Comparison of ENCODE assay signal across 24 cellular contexts in the genomic region with DNA sequence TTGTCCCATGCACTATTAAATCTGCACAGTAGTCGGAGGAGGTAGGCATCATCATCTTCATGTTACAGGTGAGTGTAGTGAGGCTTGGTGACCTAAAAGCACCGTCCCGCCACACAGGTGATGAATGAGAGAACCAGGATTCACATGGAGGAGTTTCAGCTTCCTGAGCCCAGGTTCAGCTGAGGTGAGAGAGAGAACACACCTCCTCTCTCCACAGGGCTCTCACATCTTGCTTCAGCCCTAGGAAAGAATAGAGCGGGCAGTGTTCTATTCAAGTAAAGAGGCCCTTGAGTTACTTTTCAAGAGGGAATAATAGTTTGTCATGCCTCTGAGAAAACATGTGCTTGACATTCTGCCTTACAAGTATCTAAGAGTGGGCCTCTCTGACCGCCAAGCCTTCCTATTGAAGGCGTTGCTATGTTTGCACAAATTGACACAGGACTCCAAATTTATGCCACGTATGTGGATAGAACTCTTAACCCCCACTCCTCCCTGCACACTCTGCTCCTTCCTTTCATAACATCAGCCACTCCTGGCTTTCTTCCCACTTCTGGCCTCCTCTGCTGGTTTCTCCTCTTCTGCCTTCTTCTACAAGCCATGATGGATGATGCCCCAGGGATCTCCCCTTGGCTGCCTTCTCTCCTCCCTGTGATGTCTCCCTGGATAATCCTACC.
DNase-seq lines count a peak whose midpoint lies in the region; ATAC-seq, FAIRE-seq and TF ChIP-seq lines count a peak whose summit lies in the region.
"Had no signal": no experiment of that assay in that cellular context is flagged by ENCODE, and none has a peak within 500 bp of the region (broad histone marks: within the 10 kb centered on the region; RNA-seq: fewer than 3 reads in every experiment).

No MANE protein-coding gene starts in this region.

- DNase-seq in NCI-H345 (lab: John Stamatoyannopoulos, UW) (peak; percentile 1), NCI-H345 treated with DMSO at 0.1 percent for 48 hours (lab: John Stamatoyannopoulos, UW; ENCODE audit: unreplicated experiment) (no peak), astrocyte (ENCODE audit: low read depth) (peak; percentile 45), lung (ENCODE audit: low spot score) (peak; percentile 85), NCI-H146 (lab: John Stamatoyannopoulos, UW) (no peak)
- no peak for DNase-seq in activated naive CD4-positive, alpha-beta T cell treated with anti-CD3 and anti-CD28 coated beads, Interleukin-2, amount 50 U/mL, for 16 hours
- DNase-seq: activated CD4-positive, alpha-beta memory T cell treated with anti-CD3 and anti-CD28 coated beads, Interleukin-2, amount 10 ng/mL, durations not matched to agents 7 days and 5 days; activated gamma-delta T cell; esophagus squamous epithelium; H7; kidney; NCI-H526; T-cell had no signal

- ATAC-seq in lung (ENCODE audit: insufficient read depth, low FRiP score) (peak; percentile 72), HG02759 (IDR thresholded peaks at IDR 0.05; ENCODE audit: unreplicated experiment) (no peak), GM21825 (IDR thresholded peaks at IDR 0.05; ENCODE audit: unreplicated experiment) (no peak)
- ATAC-seq: A549; activated CD4-positive, CD25-positive, alpha-beta regulatory T cell treated with anti-CD3 and anti-CD28 coated beads, Interleukin-2, amount 50 U/mL, for 24 hours; T-cell had no signal

- H3K27me3 Mint-ChIP-seq in astrocyte (ENCODE audit: low read depth, unreplicated experiment) = peaks cover 2% of the 10 kb centered on the region

- H3K4me1 Mint-ChIP-seq in astrocyte (ENCODE audit: low read depth, unreplicated experiment) = peaks cover 8% of the 10 kb centered on the region
- H3K4me1 Mint-ChIP-seq: activated CD4-positive, alpha-beta memory T cell treated with anti-CD3 and anti-CD28 coated beads, Interleukin-2, amount 10 ng/mL, durations not matched to agents 7 days and 5 days; T-cell had no signal

- no peak overlapping the region for H3K4me2 ChIP-seq in astrocyte (ENCODE audit: low read length)
- H3K4me2 ChIP-seq: A549, KMS-11 had no signal

- H3K4me1 ChIP-seq in astrocyte (ENCODE audit: insufficient read depth, low read length) (peaks cover 8% of the 10 kb centered on the region), lung (ENCODE audit: control insufficient read depth in 2 of 2, insufficient read depth in 2 of 2, low read length in 2 of 2) (peaks cover 0 to 23% of the 10 kb centered on the region in 2 donors)
- H3K4me1 ChIP-seq: A549, esophagus squamous epithelium had no signal

- no peaks in the 10 kb centered on the region for H3K9me3 ChIP-seq in astrocyte (ENCODE audit: insufficient read depth, low read depth, low read length)
- no peaks in the 10 kb centered on the region for H3K9me3 ChIP-seq in lung (ENCODE audit: control insufficient read depth in 2 of 2, insufficient read depth in 1 of 2, low read length in 1 of 2)
- H3K9me3 ChIP-seq: A549, esophagus squamous epithelium, neutrophil had no signal

- H3K27ac Mint-ChIP-seq in astrocyte (ENCODE audit: unreplicated experiment) = no peak overlapping the region
- H3K27ac Mint-ChIP-seq: activated CD4-positive, alpha-beta memory T cell treated with anti-CD3 and anti-CD28 coated beads, Interleukin-2, amount 10 ng/mL, durations not matched to agents 7 days and 5 days; T-cell had no signal

- H3K36me3 Mint-ChIP-seq in astrocyte (ENCODE audit: low read depth, unreplicated experiment) = peaks cover 3% of the 10 kb centered on the region
- H3K36me3 Mint-ChIP-seq: T-cell had no signal

- H3K4me3 ChIP-seq in astrocyte (ENCODE audit: insufficient read depth, low read depth, low read length) = no peak overlapping the region
- no peak overlapping the region for H3K4me3 ChIP-seq in lung
- H3K4me3 ChIP-seq: A549, coronary artery, esophagus squamous epithelium had no signal

- peaks cover 2% of the 10 kb centered on the region for H3K9me3 Mint-ChIP-seq in astrocyte (ENCODE audit: unreplicated experiment)
- H3K9me3 Mint-ChIP-seq: activated CD4-positive, alpha-beta memory T cell treated with anti-CD3 and anti-CD28 coated beads, Interleukin-2, amount 10 ng/mL, durations not matched to agents 7 days and 5 days; T-cell had no signal

- H3K36me3 ChIP-seq in astrocyte (ENCODE audit: insufficient read depth, low read length) (no peaks in the 10 kb centered on the region), lung (ENCODE audit: control insufficient read depth in 2 of 2, insufficient read depth in 2 of 2, low read length in 2 of 2) (no peaks in the 10 kb centered on the region)
- H3K36me3 ChIP-seq: esophagus squamous epithelium, neutrophil had no signal

- H3K9ac ChIP-seq in astrocyte (ENCODE audit: low read length) = no peak overlapping the region
- H3K9ac ChIP-seq: KMS-11 had no signal

- no peak for TF ChIP-seq CTCF in astrocyte (IDR thresholded peaks at IDR 0.05; ENCODE audit: insufficient read depth, low read depth, low read length)
- no peak for TF ChIP-seq CTCF in lung (IDR thresholded peaks at IDR 0.05; ENCODE audit: control extremely low read depth, extremely low read depth)

- H3K27ac ChIP-seq in astrocyte (ENCODE audit: low read depth, low read length) = no peak overlapping the region
- peak overlapping the region in 1 of 2 donors; percentile 43 for H3K27ac ChIP-seq in lung (ENCODE audit: low read depth in 1 of 2, low read length in 1 of 2)
- H3K27ac ChIP-seq: A549, coronary artery, esophagus squamous epithelium, KMS-11, neutrophil had no signal

- no peak overlapping the region for H3K4me3 Mint-ChIP-seq in astrocyte (ENCODE audit: unreplicated experiment)
- H3K4me3 Mint-ChIP-seq: activated CD4-positive, alpha-beta memory T cell treated with anti-CD3 and anti-CD28 coated beads, Interleukin-2, amount 10 ng/mL, durations not matched to agents 7 days and 5 days; T-cell had no signal

- 67 to 85% methylated on average over 7 of the region's 7 CpGs for WGBS in lung, 2 donors

- no peak overlapping the region for H2AFZ ChIP-seq in astrocyte (ENCODE audit: low read depth, low read length)

- H3K27me3 ChIP-seq in astrocyte (ENCODE audit: insufficient read depth, low read length) = no peaks in the 10 kb centered on the region
- no peaks in the 10 kb centered on the region for H3K27me3 ChIP-seq in lung (ENCODE audit: control insufficient read depth, insufficient read depth)
- H3K27me3 ChIP-seq: esophagus squamous epithelium had no signal

- no peaks in the 10 kb centered on the region for H4K20me1 ChIP-seq in astrocyte (ENCODE audit: insufficient read depth, low read length)

- no peak for FAIRE-seq in astrocyte (lab: Jason Lieb, UNC)
- FAIRE-seq: A549, GM12892, HTR-8/SVneo, kidney, RCC 7860, TTC549 had no signal

- H3K79me2 ChIP-seq in astrocyte (ENCODE audit: insufficient read depth, low read length) = no peaks in the 10 kb centered on the region

Comparison
In these comparisons a context has a peak if more than half of its experiments do, and no peak if none do; other contexts are left out.
1. DNase-seq: peak in NCI-H345 (single experiment), astrocyte (single experiment) and lung (single experiment); none in NCI-H345 treated with DMSO at 0.1 percent for 48 hours (single experiment), activated naive CD4-positive, alpha-beta T cell treated with anti-CD3 and anti-CD28 coated beads, Interleukin-2, amount 50 U/mL, for 16 hours (single experiment) and NCI-H146 (single experiment).